ENCODE assay signal across 8 cellular contexts in the genomic region with DNA sequence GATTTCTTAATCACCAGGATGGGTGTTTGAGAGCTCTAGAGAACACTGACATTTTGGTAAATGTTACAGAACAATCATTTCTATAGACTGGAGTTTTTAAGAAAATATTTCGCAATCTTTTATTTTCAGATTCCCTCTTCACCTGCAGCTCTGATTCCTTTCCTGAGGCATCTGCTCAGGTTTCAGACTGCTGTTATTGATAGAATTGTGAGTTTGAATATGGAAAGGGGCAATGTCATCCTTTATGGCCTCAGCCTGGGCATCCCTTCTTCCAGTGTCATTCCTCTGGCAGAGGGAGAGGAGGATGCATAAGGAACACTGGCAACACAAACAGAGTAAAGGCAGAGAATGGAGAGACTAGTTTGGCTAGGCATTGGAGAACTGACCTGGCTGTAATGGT.
"Had no signal": no experiment of that assay in that cellular context is flagged by ENCODE, and none has a peak within 500 bp of the region (broad histone marks: within the 10 kb centered on the region; RNA-seq: fewer than 3 reads in every experiment).

No MANE protein-coding gene starts in this region.

- H3K27ac ChIP-seq: GM23248, HL-60 had no signal

- H3K9me3 ChIP-seq: HAP-1 had no signal

- H3K4me1 ChIP-seq: HAP-1 had no signal

- H3K4me3 ChIP-seq: GM23248, HAP-1 had no signal

- H2AFZ ChIP-seq: GM23248 had no signal

- H3K9ac ChIP-seq: GM23248 had no signal

- DNase-seq: GM23248, GOT3, H7, HFFc6, KG1 had no signal

- H3K36me3 ChIP-seq: HAP-1 had no signal

- ATAC-seq: HCT116 had no signal
